In genomic region chr2:65299246-65299645, GRCh38 we compare ENCODE assay signal across 11 cellular contexts.
DNase-seq lines count a peak whose midpoint lies in the region; ATAC-seq and TF ChIP-seq lines count a peak whose summit lies in the region.
"Had no signal": no experiment of that assay in that cellular context is flagged by ENCODE, and none has a peak within 500 bp of the region (broad histone marks: within the 10 kb centered on the region; RNA-seq: fewer than 3 reads in every experiment).

No MANE protein-coding gene starts in this region.

- peaks cover 17% of the 10 kb centered on the region for H3K27me3 Mint-ChIP-seq in activated naive CD4-positive, alpha-beta T cell treated with anti-CD3 and anti-CD28 coated beads, Interleukin-2, amount 10 ng/mL, durations not matched to agents 7 days and 5 days
- H3K27me3 Mint-ChIP-seq in naive thymus-derived CD4-positive, alpha-beta T cell = peaks cover 0 to 56% (median 6%) of the 10 kb centered on the region in 5 donors
- H3K27me3 Mint-ChIP-seq in Calu3 (ENCODE audit: unreplicated experiment) = no peaks in the 10 kb centered on the region

- TF ChIP-seq CTCF in tibial nerve (IDR thresholded peaks at IDR 0.05) (no peak), Calu3 (IDR thresholded peaks at IDR 0.05; ENCODE audit: unreplicated experiment) (no peak)

- H3K27ac Mint-ChIP-seq in activated naive CD4-positive, alpha-beta T cell treated with anti-CD3 and anti-CD28 coated beads, Interleukin-2, amount 10 ng/mL, durations not matched to agents 7 days and 5 days = peak overlapping the region; percentile 96
- H3K27ac Mint-ChIP-seq in naive thymus-derived CD4-positive, alpha-beta T cell = peak overlapping the region in 5 of 9 donors; percentile 13 to 84 (median 57)
- H3K27ac Mint-ChIP-seq in Calu3 (ENCODE audit: unreplicated experiment) = no peak overlapping the region
- H3K27ac Mint-ChIP-seq: dendritic cell treated with granulocyte-macrophage colony-stimulating factor and Interleukin-4, amounts not matched to agents 40 ng/mL and 50 ng/mL, for 4 days had no signal

- CTCF ChIA-PET in activated naive CD4-positive, alpha-beta T cell treated with anti-CD3 and anti-CD28 coated beads, Interleukin-2, amount 10 ng/mL, durations not matched to agents 7 days and 5 days (lab: Charles Lee) = interaction anchor here (1.0 to 1.5 kb wide), 2 partner anchors 129 to 251 kb away, joined by 3 read pairs; no protein-coding TSS in a partner anchor
- CTCF ChIA-PET in naive thymus-derived CD4-positive, alpha-beta T cell (lab: Charles Lee) = interaction anchor here (1.2 kb wide), 1 partner anchor 234 kb away, joined by 3 read pairs; no protein-coding TSS in a partner anchor
- CTCF ChIA-PET in Calu3 (lab: Charles Lee) = no interaction called here

- no TSS peak for BruUV-seq in Calu3 (replicated peaks; lab: Mats Ljungman, UMichigan)

- H3K4me3 ChIP-seq in naive thymus-derived CD4-positive, alpha-beta T cell (ENCODE audit: low read length) = no peak overlapping the region
- no peak overlapping the region for H3K4me3 ChIP-seq in tibial nerve
- H3K4me3 ChIP-seq: upper lobe of left lung had no signal

- H3K4me1 ChIP-seq in naive thymus-derived CD4-positive, alpha-beta T cell (ENCODE audit: control insufficient read depth in 2 of 2, insufficient read depth in 2 of 2, low read length in 2 of 2) = peaks cover 21 to 29% of the 10 kb centered on the region in 2 donors
- peaks cover 0 to 45% (median 28%) of the 10 kb centered on the region in 4 donors for H3K4me1 ChIP-seq in tibial nerve

- no peaks in the 10 kb centered on the region for H3K27me3 ChIP-seq in naive thymus-derived CD4-positive, alpha-beta T cell (ENCODE audit: control insufficient read depth in 2 of 2, insufficient read depth in 2 of 2, low read length in 2 of 2)
- H3K27me3 ChIP-seq in tibial nerve = no peaks in the 10 kb centered on the region
- H3K27me3 ChIP-seq: upper lobe of left lung had no signal

- H3K4me3 Mint-ChIP-seq in activated naive CD4-positive, alpha-beta T cell treated with anti-CD3 and anti-CD28 coated beads, Interleukin-2, amount 10 ng/mL, durations not matched to agents 7 days and 5 days = no peak overlapping the region
- H3K4me3 Mint-ChIP-seq in naive thymus-derived CD4-positive, alpha-beta T cell = peak overlapping the region in 3 of 10 donors; percentile 21 to 55 (median 29)
- H3K4me3 Mint-ChIP-seq in Calu3 (ENCODE audit: low read depth, unreplicated experiment) = no peak overlapping the region
- H3K4me3 Mint-ChIP-seq: dendritic cell treated with granulocyte-macrophage colony-stimulating factor and Interleukin-4, amounts not matched to agents 40 ng/mL and 50 ng/mL, for 4 days had no signal

- peak; percentile 18 for DNase-seq in activated gamma-delta T cell treated with Interleukin-2 at 50 U/mL for 16 hours
- no peak for DNase-seq in activated gamma-delta T cell (lab: John Stamatoyannopoulos, UW)
- peak; percentile 46 for DNase-seq in activated naive CD4-positive, alpha-beta T cell treated with anti-CD3 and anti-CD28 coated beads, Interleukin-2, amount 10 ng/mL, durations not matched to agents 7 days and 5 days
- DNase-seq in naive thymus-derived CD4-positive, alpha-beta T cell = peak in 1 of 9 donors; percentile 69
- DNase-seq in tibial nerve (ENCODE audit: low spot score in 2 of 2) = no peak
- DNase-seq in Calu3 = no peak
- DNase-seq in hippocampal formation (lab: John Stamatoyannopoulos, UW) = no peak
- DNase-seq: SIG-M5, upper lobe of left lung had no signal

- ATAC-seq in naive thymus-derived CD4-positive, alpha-beta T cell = no peak
- no peak for ATAC-seq in GM19035 (IDR thresholded peaks at IDR 0.05; ENCODE audit: unreplicated experiment)

- POLR2A ChIA-PET in naive thymus-derived CD4-positive, alpha-beta T cell (lab: Charles Lee) = no interaction called here

- peaks cover 57% of the 10 kb centered on the region for H3K4me1 Mint-ChIP-seq in activated naive CD4-positive, alpha-beta T cell treated with anti-CD3 and anti-CD28 coated beads, Interleukin-2, amount 10 ng/mL, durations not matched to agents 7 days and 5 days
- peaks cover 24 to 61% (median 38%) of the 10 kb centered on the region in 7 donors for H3K4me1 Mint-ChIP-seq in naive thymus-derived CD4-positive, alpha-beta T cell
- no peaks in the 10 kb centered on the region for H3K4me1 Mint-ChIP-seq in Calu3 (ENCODE audit: low read depth, unreplicated experiment)

- WGBS in tibial nerve, 2 donors = 73 to 77% methylated on average over 7 of the region's 7 CpGs

- no peak overlapping the region for H3K27ac ChIP-seq in naive thymus-derived CD4-positive, alpha-beta T cell (ENCODE audit: low read depth, low read length)
- peak overlapping the region in 3 of 4 donors; percentile 58 to 85 (median 82) for H3K27ac ChIP-seq in tibial nerve

- H3K36me3 ChIP-seq in naive thymus-derived CD4-positive, alpha-beta T cell (ENCODE audit: control insufficient read depth in 2 of 3, insufficient read depth in 3 of 3, low read length in 3 of 3) = no peaks in the 10 kb centered on the region
- H3K36me3 ChIP-seq in tibial nerve = no peaks in the 10 kb centered on the region
- H3K36me3 ChIP-seq: upper lobe of left lung had no signal

- intact Hi-C loops in naive thymus-derived CD4-positive, alpha-beta T cell (cut with micrococcal nuclease) = no loop called here
- intact Hi-C loops in Calu3 (cut with micrococcal nuclease; ENCODE audit: unreplicated experiment) = no loop called here

- no peaks in the 10 kb centered on the region for H3K9me3 ChIP-seq in naive thymus-derived CD4-positive, alpha-beta T cell (ENCODE audit: control insufficient read depth in 2 of 3, low read length in 3 of 3)
- no peaks in the 10 kb centered on the region for H3K9me3 ChIP-seq in tibial nerve
- H3K9me3 ChIP-seq: upper lobe of left lung had no signal

- TF ChIP-seq EP300 in tibial nerve (IDR thresholded peaks at IDR 0.05) = no peak

- TF ChIP-seq POLR2A in tibial nerve (IDR thresholded peaks at IDR 0.05) = no peak

- H3K9me3 Mint-ChIP-seq in activated naive CD4-positive, alpha-beta T cell treated with anti-CD3 and anti-CD28 coated beads, Interleukin-2, amount 10 ng/mL, durations not matched to agents 7 days and 5 days = no peaks in the 10 kb centered on the region
- H3K9me3 Mint-ChIP-seq in naive thymus-derived CD4-positive, alpha-beta T cell = peaks cover 0 to 2% (median 0%) of the 10 kb centered on the region in 11 donors
- H3K9me3 Mint-ChIP-seq in Calu3 (ENCODE audit: low read depth, unreplicated experiment) = no peaks in the 10 kb centered on the region
- H3K9me3 Mint-ChIP-seq: dendritic cell treated with granulocyte-macrophage colony-stimulating factor and Interleukin-4, amounts not matched to agents 40 ng/mL and 50 ng/mL, for 4 days had no signal

- H3K36me3 Mint-ChIP-seq in activated naive CD4-positive, alpha-beta T cell treated with anti-CD3 and anti-CD28 coated beads, Interleukin-2, amount 10 ng/mL, durations not matched to agents 7 days and 5 days = no peaks in the 10 kb centered on the region
- peaks cover 0 to 4% (median 0%) of the 10 kb centered on the region in 5 donors for H3K36me3 Mint-ChIP-seq in naive thymus-derived CD4-positive, alpha-beta T cell
- peaks cover 4% of the 10 kb centered on the region for H3K36me3 Mint-ChIP-seq in Calu3 (ENCODE audit: insufficient read depth, unreplicated experiment)

Comparison
In these comparisons a context has a peak if more than half of its experiments do, and no peak if none do; other contexts are left out.
1. DNase-seq: peak in activated gamma-delta T cell treated with Interleukin-2 at 50 U/mL for 16 hours (single experiment) and activated naive CD4-positive, alpha-beta T cell treated with anti-CD3 and anti-CD28 coated beads, Interleukin-2, amount 10 ng/mL, durations not matched to agents 7 days and 5 days (single experiment); none in activated gamma-delta T cell (single experiment), tibial nerve (0 of 2), Calu3 (single experiment) and hippocampal formation (0 of 2).